Comparison of ENCODE assay signal across 16 cellular contexts in the genomic region with DNA sequence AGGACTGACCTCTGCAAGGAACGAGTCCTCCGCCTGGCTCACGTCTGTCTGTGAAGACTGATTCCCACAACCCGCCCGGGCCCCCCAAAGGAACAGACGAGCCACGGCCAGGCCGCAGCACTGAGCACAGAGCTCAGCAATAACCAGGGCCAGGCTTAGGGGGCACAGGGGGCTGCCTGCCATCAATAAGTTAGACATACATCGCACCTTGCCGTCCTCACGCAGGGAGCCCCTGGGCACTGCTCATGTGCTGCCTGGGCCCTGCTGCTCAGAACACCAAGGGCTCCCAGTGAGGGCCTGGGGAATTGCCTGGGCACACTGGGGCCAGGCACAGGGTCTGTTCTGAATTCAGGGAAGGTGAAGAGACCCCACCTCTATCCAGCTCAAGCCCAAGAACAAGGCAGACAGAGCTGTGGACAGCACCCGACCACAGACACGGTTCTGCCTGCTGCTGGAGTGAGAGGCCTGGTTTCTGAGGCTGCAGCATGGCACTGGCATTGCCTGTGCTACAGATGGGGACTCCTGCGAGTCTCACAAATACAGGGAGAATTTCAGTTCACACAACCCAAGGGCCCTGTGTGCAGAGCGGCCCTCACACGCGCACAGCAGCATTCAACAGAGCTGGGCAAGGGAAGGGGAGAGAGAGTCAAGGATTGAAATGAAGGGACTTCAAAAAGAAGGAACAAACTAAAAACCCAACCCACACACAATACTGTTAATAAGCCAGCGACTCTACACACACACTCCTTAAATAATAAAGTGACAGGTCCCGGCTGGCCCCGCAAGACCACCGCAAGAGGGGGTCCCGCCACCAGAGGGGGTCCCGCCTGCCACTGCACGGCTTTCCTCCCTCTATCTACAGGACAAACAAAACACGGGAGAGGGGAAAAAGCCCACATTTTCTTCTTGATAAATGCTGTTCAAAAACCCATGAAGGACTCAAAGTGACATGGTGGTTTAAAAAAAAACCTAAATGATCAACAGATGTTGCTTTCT. TPM values are rescaled to one million over a fixed set of nuclear protein-coding genes. Genes with fewer than 3 reads are reported as not detected.
DNase-seq lines count a peak whose midpoint lies in the region; TF ChIP-seq lines count a peak whose summit lies in the region.
"Had no signal": no experiment of that assay in that cellular context is flagged by ENCODE, and none has a peak within 500 bp of the region (broad histone marks: within the 10 kb centered on the region; RNA-seq: fewer than 3 reads in every experiment).

No MANE protein-coding gene starts in this region.

- H3K9ac ChIP-seq in BLaER1 (peak overlapping the region; percentile 52), colonic mucosa (ENCODE audit: low read depth in 2 of 2, low read length in 2 of 2) (no peak overlapping the region)

- H4K20me1 ChIP-seq in BLaER1: peaks cover 70% of the 10 kb centered on the region

- H3K9me3 ChIP-seq in BLaER1: no peaks in the 10 kb centered on the region
- no peaks in the 10 kb centered on the region for H3K9me3 ChIP-seq in Caco-2
- no peaks in the 10 kb centered on the region for H3K9me3 ChIP-seq in colonic mucosa
- H3K9me3 ChIP-seq: gastroesophageal sphincter, spleen had no signal

- H3K27ac ChIP-seq in BLaER1 (peak overlapping the region; percentile 74), colonic mucosa (no peak overlapping the region)
- H3K27ac ChIP-seq: gastroesophageal sphincter had no signal

- H3K27me3 Mint-ChIP-seq in Caco-2 (ENCODE audit: insufficient read depth, unreplicated experiment): no peaks in the 10 kb centered on the region
- no peaks in the 10 kb centered on the region for H3K27me3 Mint-ChIP-seq in activated naive CD8-positive, alpha-beta T cell
- no peaks in the 10 kb centered on the region for H3K27me3 Mint-ChIP-seq in mesothelial cell of epicardium (ENCODE audit: low read depth)

- no peak overlapping the region for H3K4me3 ChIP-seq in BLaER1
- H3K4me3 ChIP-seq in Caco-2 (ENCODE audit: low read depth, low read length): no peak overlapping the region
- H3K4me3 ChIP-seq in colonic mucosa: no peak overlapping the region
- H3K4me3 ChIP-seq: gastroesophageal sphincter, spleen had no signal

- H3K9me3 Mint-ChIP-seq in Caco-2 (ENCODE audit: unreplicated experiment): no peaks in the 10 kb centered on the region
- H3K9me3 Mint-ChIP-seq in activated naive CD8-positive, alpha-beta T cell (ENCODE audit: low read depth): no peaks in the 10 kb centered on the region
- H3K9me3 Mint-ChIP-seq in mesothelial cell of epicardium: no peaks in the 10 kb centered on the region
- H3K9me3 Mint-ChIP-seq: CD14-positive monocyte had no signal

- BruUV-seq in Caco-2 (replicated peaks; lab: Mats Ljungman, UMichigan): TSS peak; percentile 34

- H3K36me3 ChIP-seq in BLaER1 (peaks cover 76% of the 10 kb centered on the region), Caco-2 (ENCODE audit: control insufficient read depth, insufficient read depth, low read length) (peaks cover 3% of the 10 kb centered on the region), colonic mucosa (peaks cover 11% of the 10 kb centered on the region)

- intact Hi-C loops in Caco-2 (cut with micrococcal nuclease; ENCODE audit: unreplicated experiment) (no loop called here), colonic mucosa (cut with DNase I) (no loop called here)

- CTCF ChIA-PET in Caco-2 (lab: Charles Lee): no interaction called here

- no peak overlapping the region for H3K4me3 Mint-ChIP-seq in Caco-2 (ENCODE audit: unreplicated experiment)
- no peak overlapping the region for H3K4me3 Mint-ChIP-seq in activated naive CD8-positive, alpha-beta T cell
- H3K4me3 Mint-ChIP-seq in mesothelial cell of epicardium: no peak overlapping the region
- H3K4me3 Mint-ChIP-seq: CD14-positive monocyte had no signal

- H3K36me3 Mint-ChIP-seq in Caco-2 (ENCODE audit: insufficient read depth, unreplicated experiment): peaks cover 51% of the 10 kb centered on the region
- peaks cover 4% of the 10 kb centered on the region for H3K36me3 Mint-ChIP-seq in activated naive CD8-positive, alpha-beta T cell
- H3K36me3 Mint-ChIP-seq in mesothelial cell of epicardium: peaks cover 16% of the 10 kb centered on the region

- H3K27ac Mint-ChIP-seq in Caco-2 (ENCODE audit: unreplicated experiment) (no peak overlapping the region), mesothelial cell of epicardium (peak overlapping the region; percentile 54)
- H3K27ac Mint-ChIP-seq in activated naive CD8-positive, alpha-beta T cell: peak overlapping the region; percentile 89

- H3K27me3 ChIP-seq in BLaER1 (no peaks in the 10 kb centered on the region), Caco-2 (replicated peaks; ENCODE audit: control insufficient read depth, insufficient read depth, low read length) (no peaks in the 10 kb centered on the region), colonic mucosa (no peaks in the 10 kb centered on the region)
- H3K27me3 ChIP-seq: gastroesophageal sphincter, spleen had no signal

- POLR2A ChIA-PET in Caco-2 (lab: Charles Lee): no interaction called here

- no peak for TF ChIP-seq CTCF in Caco-2 (IDR thresholded peaks at IDR 0.05; ENCODE audit: insufficient read depth in 1 of 2, low read depth in 1 of 2, low read length in 1 of 2, severe bottlenecking in 1 of 2, unreplicated experiment in 1 of 2)
- no peak for TF ChIP-seq CTCF in mesothelial cell of epicardium (IDR thresholded peaks at IDR 0.05; ENCODE audit: unreplicated experiment)
- TF ChIP-seq CTCF in colonic mucosa (IDR thresholded peaks at IDR 0.05): no peak

- peak overlapping the region; percentile 85 for H3K4me2 ChIP-seq in BLaER1

- H3K4me1 ChIP-seq in BLaER1 (peaks cover 75% of the 10 kb centered on the region), Caco-2 (no peaks in the 10 kb centered on the region), colonic mucosa (no peaks in the 10 kb centered on the region)

- H3K4me1 Mint-ChIP-seq in Caco-2 (ENCODE audit: low read depth, unreplicated experiment) (no peaks in the 10 kb centered on the region), mesothelial cell of epicardium (no peaks in the 10 kb centered on the region)
- peaks cover 20% of the 10 kb centered on the region for H3K4me1 Mint-ChIP-seq in activated naive CD8-positive, alpha-beta T cell (ENCODE audit: low read depth)

- DNase-seq in Caco-2: no peak
- no peak for DNase-seq in mesothelial cell of epicardium (ENCODE audit: low spot score in 2 of 2, unreplicated experiment in 2 of 2)
- DNase-seq in NCI-H128 (lab: John Stamatoyannopoulos, UW; ENCODE audit: unreplicated experiment): no peak
- DNase-seq in GF-D8 (lab: John Stamatoyannopoulos, UW): no peak
- DNase-seq in colonic mucosa: no peak
- DNase-seq: activated CD8-positive, alpha-beta memory T cell treated with anti-CD3 and anti-CD28 coated beads for 24 hours; central memory CD4-positive, alpha-beta T cell; SHP77; spleen had no signal

RNA-seq across cellular contexts. Expression of a gene that starts 32.0 kb away (rescaled TPM):
- 5.0 and 6.5 TPM in 2 replicates for total RNA-seq in Caco-2 (2022)
- not detected in 3 replicates for total RNA-seq in mesothelial cell of epicardium
- total RNA-seq in colonic mucosa: 1 to 10 TPM; 2.0 to 4.5 TPM
- total RNA-seq: gastroesophageal sphincter, HT1080, mesenteric fat pad, spleen, temporal lobe had no signal

RNA-seq across cellular contexts. Expression of a gene that starts 46.2 kb away (rescaled TPM):
- total RNA-seq in Caco-2 (2022) (24.9 and 25.7 TPM in 2 replicates), mesothelial cell of epicardium (21.9 to 26.6 TPM (median 23.2 TPM) in 3 replicates), colonic mucosa (10 to 100 TPM; 20.2 to 29.3 TPM)
